In genomic region chr20:33489495-33490022, GRCh38 we compare ENCODE assay signal across 8 cellular contexts. TPM values are rescaled to one million over a fixed set of nuclear protein-coding genes. Genes with fewer than 3 reads are reported as not detected.
DNase-seq lines count a peak whose midpoint lies in the region; ATAC-seq and TF ChIP-seq lines count a peak whose summit lies in the region.

No MANE protein-coding gene starts in this region.

- peak; percentile 90 for ATAC-seq in GM21723 (IDR thresholded peaks at IDR 0.05; ENCODE audit: unreplicated experiment)

- H3K4me3 ChIP-seq in PC-9 (peak overlapping the region; percentile 55; the same call in 1 of the 2 replicates), esophagus muscularis mucosa (peak overlapping the region; percentile 73 to 96 (median 94)), muscle layer of duodenum (ENCODE audit: low read depth in 1 of 2, low read length in 2 of 2) (peak overlapping the region in 1 of 2 donors; percentile 63)

- TSS peak; percentile 93 for BruUV-seq in PC-9 (replicated peaks; lab: Mats Ljungman, UMichigan)

- H3K4me1 ChIP-seq in PC-9 (replicated peaks; ENCODE audit: insufficient read depth) = peaks cover 18% of the 10 kb centered on the region
- H3K4me1 ChIP-seq in esophagus muscularis mucosa = peaks cover 23 to 43% (median 29%) of the 10 kb centered on the region in 4 donors
- peaks cover 0 to 14% of the 10 kb centered on the region in 2 donors for H3K4me1 ChIP-seq in muscle layer of duodenum (ENCODE audit: control insufficient read depth in 1 of 2, insufficient read depth in 2 of 2, low read length in 2 of 2)

- H3K27me3 ChIP-seq in PC-9 (ENCODE audit: insufficient read depth, low read depth) = no peaks in the 10 kb centered on the region
- no peaks in the 10 kb centered on the region for H3K27me3 ChIP-seq in esophagus muscularis mucosa
- no peaks in the 10 kb centered on the region for H3K27me3 ChIP-seq in muscle layer of duodenum (ENCODE audit: low read depth, low read length)

- peak overlapping the region; percentile 75 for H2AFZ ChIP-seq in PC-9

- WGBS in esophagus muscularis mucosa = 13% methylated on average over 8 of the region's 36 CpGs

- peaks cover 31% of the 10 kb centered on the region for H3K79me2 ChIP-seq in PC-9 (ENCODE audit: low read depth)

- DNase-seq in DMS53 treated with DMSO at 0.1 percent for 48 hours (lab: John Stamatoyannopoulos, UW; ENCODE audit: unreplicated experiment) (peak; percentile 95), KBM-7 (peak; percentile 96), PC-9 (peak; percentile 91 to 100), esophagus muscularis mucosa (ENCODE audit: extremely low spot score) (peak; percentile 100)
- DNase-seq in activated T-cell treated with anti-CD3 and anti-CD28 coated beads, Interleukin-2, amount 50 U/mL, for 48 hours = peak; percentile 99 to 100
- peak; percentile 98 for DNase-seq in stimulated activated CD8-positive, alpha-beta memory T cell treated with anti-CD3 and anti-CD28 coated beads, Interleukin-7, amount 100 ng/mL, for 24 hours (ENCODE audit: low read depth)

- 0 out of 2 replicates have a peak, but pooled peaks cover 5% of the 10 kb centered on the region for H4K20me1 ChIP-seq in PC-9 (ENCODE audit: insufficient read depth)

- TF ChIP-seq EP300 in esophagus muscularis mucosa (IDR thresholded peaks at IDR 0.05) = no peak

- TF ChIP-seq CTCF in PC-9 (conservative IDR thresholded peaks at IDR 0.05) = no peak
- no peak for TF ChIP-seq CTCF in esophagus muscularis mucosa (IDR thresholded peaks at IDR 0.05)

- in situ Hi-C loops in KBM-7 (cut with MboI; ENCODE audit: low pct_unique_long_range_greater_than_20kb, low sequenced_read_pairs) = no loop called here

- peak overlapping the region; percentile 88 for H3K4me2 ChIP-seq in PC-9

- CTCF ChIA-PET in PC-9 (lab: Charles Lee) = interaction anchor here (0.5 to 0.9 kb wide), 4 partner anchors 25 to 178 kb away, joined by 4 to 11 read pairs (median 6); no protein-coding TSS in a partner anchor

- H3K9me2 ChIP-seq in PC-9 (ENCODE audit: insufficient read depth) = no peaks in the 10 kb centered on the region

- H3K27ac ChIP-seq in PC-9 (peak overlapping the region; percentile 90), esophagus muscularis mucosa (replicated peaks in 1 of 4) (peak overlapping the region; percentile 95 to 96 (median 96)), muscle layer of duodenum (ENCODE audit: low read length) (peak overlapping the region; percentile 94)

- POLR2A ChIA-PET in PC-9 (lab: Charles Lee; ENCODE audit: unreplicated experiment) = interaction anchor here (0.5 to 1.2 kb wide), 14 partner anchors 12 to 647 kb away, joined by 3 to 12 read pairs (median 4); partner anchors contain the start of genes EIF2S2 and ZNF341

- H3K36me3 ChIP-seq in PC-9 (ENCODE audit: low read depth) (no peaks in the 10 kb centered on the region), esophagus muscularis mucosa (peaks cover 0 to 4% (median 0%) of the 10 kb centered on the region in 4 donors), muscle layer of duodenum (ENCODE audit: control insufficient read depth in 1 of 2, insufficient read depth in 2 of 2, low read length in 2 of 2) (no peaks in the 10 kb centered on the region)

- no peaks in the 10 kb centered on the region for H3K9me3 ChIP-seq in PC-9 (ENCODE audit: insufficient read depth, low read depth)
- H3K9me3 ChIP-seq in esophagus muscularis mucosa = no peaks in the 10 kb centered on the region
- H3K9me3 ChIP-seq in muscle layer of duodenum (ENCODE audit: control insufficient read depth in 1 of 2, low read length in 2 of 2) = no peaks in the 10 kb centered on the region

- intact Hi-C loops in PC-9 (cut with micrococcal nuclease; ENCODE audit: unreplicated experiment) = no loop called here
- intact Hi-C loops in esophagus muscularis mucosa (cut with DNase I) = loop anchor here (10.0 kb wide), 1 partner anchor 65 kb away; no protein-coding TSS in a partner anchor

- peak; percentile 95 for TF ChIP-seq POLR2A in esophagus muscularis mucosa (IDR thresholded peaks at IDR 0.05; ENCODE audit: low read depth)

- peaks cover 20% of the 10 kb centered on the region for H3F3A ChIP-seq in PC-9 (ENCODE audit: insufficient read depth, low read depth)

RNA-seq across cellular contexts. Expression of gene CBFA2T2, which starts 0.3 kb away (rescaled TPM):
- total RNA-seq in PC-9 (2021) (20.0 and 22.7 TPM in 2 replicates), esophagus muscularis mucosa (10 to 100 TPM; 11.3 to 17.7 (median 14.6) TPM)

RNA-seq across cellular contexts. Expression of gene SNTA1, which starts 46.0 kb away (rescaled TPM):
- 7.6 and 10.1 TPM in 2 replicates for total RNA-seq in PC-9 (2021)
- total RNA-seq in esophagus muscularis mucosa = 10 to 100 TPM; 24.1 to 51.6 (median 42.3) TPM
